Comparison of ENCODE assay signal across 30 cellular contexts in genomic region chr3:123511084-123511483, GRCh38.
"Had no signal": no experiment of that assay in that cellular context is flagged by ENCODE, and none has a peak within 500 bp of the region (broad histone marks: within the 10 kb centered on the region; RNA-seq: fewer than 3 reads in every experiment).

No MANE protein-coding gene starts in this region.

- H3K4me3 ChIP-seq: ascending aorta, cardiac muscle cell had no signal

- H3K27ac ChIP-seq: ascending aorta, cardiac muscle cell, VCaP had no signal

- ATAC-seq: activated CD8-positive, alpha-beta memory T cell treated with anti-CD3 and anti-CD28 coated beads, Interleukin-2, amount 10 ng/mL, durations not matched to agents 7 days and 5 days; activated CD8-positive, alpha-beta T cell treated with anti-CD3 and anti-CD28 coated beads, Interleukin-2, amount 10 ng/mL, durations not matched to agents 7 days and 5 days; activated naive CD8-positive, alpha-beta T cell treated with anti-CD3 and anti-CD28 coated beads, Interleukin-2, amount 50 U/mL, for 24 hours had no signal

- H3K4me1 ChIP-seq: ascending aorta had no signal

- H3K36me3 ChIP-seq: ascending aorta, cardiac muscle cell had no signal

- H3K27me3 ChIP-seq: ascending aorta, cardiac muscle cell had no signal

- H3K9me3 ChIP-seq: ascending aorta had no signal

- FAIRE-seq: bronchial epithelial cell, TTC549 had no signal

- DNase-seq: activated B cell treated with CpG ODN at 0.5 μM for 24 hours; activated CD4-positive, alpha-beta memory T cell treated with anti-CD3 and anti-CD28 coated beads, Interleukin-2, amount 10 ng/mL, durations not matched to agents 7 days and 5 days; activated CD4-positive, alpha-beta T cell treated with anti-CD3 and anti-CD28 coated beads for 48 hours; activated CD4-positive, alpha-beta T cell treated with anti-CD3 and anti-CD28 coated beads, Interleukin-2, amount 10 ng/mL, durations not matched to agents 7 days and 5 days; activated CD4-positive, alpha-beta T cell treated with anti-CD3 and anti-CD28 coated beads, Interleukin-2, amount 50 U/mL, for 48 hours; activated CD4-positive, CD25-positive, alpha-beta regulatory T cell treated with anti-CD3 and anti-CD28 coated beads, Interleukin-2, amount 50 U/mL, for 72 hours; activated CD8-positive, alpha-beta memory T cell treated with anti-CD3 and anti-CD28 coated beads for 24 hours; activated CD8-positive, alpha-beta memory T cell treated with anti-CD3 and anti-CD28 coated beads, Interleukin-2, amount 10 ng/mL, durations not matched to agents 7 days and 5 days; activated CD8-positive, alpha-beta memory T cell treated with anti-CD3 and anti-CD28 coated beads, Interleukin-2, amount 50 U/mL, for 48 hours; activated CD8-positive, alpha-beta T cell treated with anti-CD3 and anti-CD28 coated beads, Interleukin-2, amount 10 ng/mL, durations not matched to agents 7 days and 5 days; activated effector memory CD4-positive, alpha-beta T cell treated with Interleukin-2 at 50 U/mL for 16 hours; activated gamma-delta T cell; activated naive CD4-positive, alpha-beta T cell treated with anti-CD3 and anti-CD28 coated beads, Interleukin-2, amount 10 ng/mL, durations not matched to agents 7 days and 5 days; activated naive CD4-positive, alpha-beta T cell treated with Interleukin-2 at 50 U/mL for 16 hours; activated naive CD8-positive, alpha-beta T cell treated with anti-CD3 and anti-CD28 coated beads, Interleukin-2, amount 10 ng/mL, durations not matched to agents 7 days and 5 days; activated naive CD8-positive, alpha-beta T cell treated with anti-CD3 and anti-CD28 coated beads, Interleukin-2, amount 50 U/mL, for 24 hours; activated T-cell treated with anti-CD3 and anti-CD28 coated beads, Interleukin-2, amount 50 U/mL, for 24 hours; activated T-cell treated with anti-CD3 and anti-CD28 coated beads, Interleukin-2, amount 50 U/mL, for 48 hours; amygdala; anterior cingulate cortex; caudate nucleus; cerebellar nuclear complex; T-helper 1 cell; T-helper 2 cell; T-helper 9 cell had no signal
